In genomic region chr6:108968746-108969316, GRCh38 we compare ENCODE assay signal across 25 cellular contexts.
A peak's percentile ranks its signal among the peaks of the same experiment; 100 is the strongest.
DNase-seq lines count a peak whose midpoint lies in the region; ATAC-seq and TF ChIP-seq lines count a peak whose summit lies in the region.
"Had no signal": no experiment of that assay in that cellular context is flagged by ENCODE, and none has a peak within 500 bp of the region (broad histone marks: within the 10 kb centered on the region; RNA-seq: fewer than 3 reads in every experiment).

No MANE protein-coding gene starts in this region.

- no peak overlapping the region for H3K27ac ChIP-seq in naive thymus-derived CD4-positive, alpha-beta T cell (ENCODE audit: low read depth, low read length)
- H3K27ac ChIP-seq in substantia nigra (ENCODE audit: low read depth, low read length, poor library complexity, severe bottlenecking): no peak overlapping the region
- H3K27ac ChIP-seq in endodermal cell (ENCODE audit: low read depth, low read length): no peak overlapping the region
- H3K27ac ChIP-seq: colonic mucosa, lower lobe of right lung, transverse colon had no signal

- peaks cover 0 to 6% (median 0%) of the 10 kb centered on the region in 5 donors for H3K27me3 Mint-ChIP-seq in naive thymus-derived CD4-positive, alpha-beta T cell
- no peaks in the 10 kb centered on the region for H3K27me3 Mint-ChIP-seq in endodermal cell (ENCODE audit: insufficient read depth)
- H3K27me3 Mint-ChIP-seq: activated CD4-positive, alpha-beta T cell treated with anti-CD3 and anti-CD28 coated beads, Interleukin-2, amount 10 ng/mL, durations not matched to agents 24 days and 14 days; effector memory CD8-positive, alpha-beta T cell; T-cell had no signal

- WGBS in endodermal cell (ENCODE audit: insufficient coverage in 1 of 2, insufficient read length in 1 of 2), 2 experiments: 91 to 95% methylated on average over 6 to 7 of the region's 7 CpGs

- ATAC-seq in naive thymus-derived CD4-positive, alpha-beta T cell: peak; percentile 32
- ATAC-seq: effector memory CD8-positive, alpha-beta T cell; esophagus mucosa; mucosa of descending colon; T-cell had no signal

- no peak for TF ChIP-seq CTCF in endodermal cell (conservative IDR thresholded peaks at IDR 0.05)

- H3K4me3 ChIP-seq in naive thymus-derived CD4-positive, alpha-beta T cell (ENCODE audit: low read length): no peak overlapping the region
- no peak overlapping the region for H3K4me3 ChIP-seq in endodermal cell (ENCODE audit: low read length)
- H3K4me3 ChIP-seq: colonic mucosa, lower lobe of right lung, mucosa of descending colon, stomach, transverse colon had no signal

- H3K4me1 Mint-ChIP-seq in naive thymus-derived CD4-positive, alpha-beta T cell: peaks cover 0 to 21% (median 6%) of the 10 kb centered on the region in 7 donors
- peaks cover 30% of the 10 kb centered on the region for H3K4me1 Mint-ChIP-seq in endodermal cell

- no peak overlapping the region for H3K27ac Mint-ChIP-seq in naive thymus-derived CD4-positive, alpha-beta T cell
- no peak overlapping the region for H3K27ac Mint-ChIP-seq in endodermal cell
- H3K27ac Mint-ChIP-seq: activated CD4-positive, alpha-beta T cell treated with anti-CD3 and anti-CD28 coated beads, Interleukin-2, amount 10 ng/mL, durations not matched to agents 24 days and 14 days; effector memory CD8-positive, alpha-beta T cell; T-cell had no signal

- no peak overlapping the region for H3K9ac ChIP-seq in endodermal cell (ENCODE audit: extremely low read depth, low read length, poor library complexity, severe bottlenecking)

- no peaks in the 10 kb centered on the region for H3K4me1 ChIP-seq in naive thymus-derived CD4-positive, alpha-beta T cell (ENCODE audit: control insufficient read depth in 2 of 2, insufficient read depth in 2 of 2, low read length in 2 of 2)
- H3K4me1 ChIP-seq in endodermal cell (ENCODE audit: control insufficient read depth, insufficient read depth, low read length): peaks cover 5% of the 10 kb centered on the region

- in situ Hi-C loops in ACHN (cut with HindIII; ENCODE audit: low pct_ligation_motif_present, low pct_unique_long_range_greater_than_20kb, low sequenced_read_pairs): no loop called here

- H3K9me3 ChIP-seq in naive thymus-derived CD4-positive, alpha-beta T cell (ENCODE audit: control insufficient read depth in 2 of 3, low read length in 3 of 3): no peaks in the 10 kb centered on the region
- H3K9me3 ChIP-seq in endodermal cell (ENCODE audit: control insufficient read depth, low read length): no peaks in the 10 kb centered on the region
- H3K9me3 ChIP-seq: colonic mucosa, lower lobe of right lung, mucosa of descending colon, stomach, transverse colon had no signal

- POLR2A ChIA-PET in naive thymus-derived CD4-positive, alpha-beta T cell (lab: Charles Lee): interaction anchor here (0.6 kb wide), 1 partner anchor 41 kb away, joined by 3 read pairs; no protein-coding TSS in a partner anchor

- intact Hi-C loops in naive thymus-derived CD4-positive, alpha-beta T cell (cut with micrococcal nuclease): no loop called here

- peaks cover 0 to 18% (median 11%) of the 10 kb centered on the region in 5 donors for H3K36me3 Mint-ChIP-seq in naive thymus-derived CD4-positive, alpha-beta T cell
- H3K36me3 Mint-ChIP-seq in endodermal cell (ENCODE audit: low read depth): peaks cover 2% of the 10 kb centered on the region

- no peaks in the 10 kb centered on the region for H3K36me3 ChIP-seq in naive thymus-derived CD4-positive, alpha-beta T cell (ENCODE audit: control insufficient read depth in 2 of 3, insufficient read depth in 3 of 3, low read length in 3 of 3)
- H3K36me3 ChIP-seq in endodermal cell (ENCODE audit: control insufficient read depth, insufficient read depth, low read length): no peaks in the 10 kb centered on the region
- H3K36me3 ChIP-seq: colonic mucosa, lower lobe of right lung, stomach, transverse colon had no signal

- peak; percentile 42 for DNase-seq in CD1c-positive myeloid dendritic cell (ENCODE audit: extremely low spot score)
- DNase-seq in Kasumi-1 (lab: John Stamatoyannopoulos, UW): peak; percentile 69 to 79
- DNase-seq in SIG-M5 treated with dmso at 0.1 percent for 504 hours (lab: John Stamatoyannopoulos, UW; ENCODE audit: unreplicated experiment): peak; percentile 86
- no peak for DNase-seq in naive thymus-derived CD4-positive, alpha-beta T cell
- DNase-seq in substantia nigra (lab: John Stamatoyannopoulos, UW): no peak
- DNase-seq in T1000 (lab: John Stamatoyannopoulos, UW): no peak
- DNase-seq in endodermal cell: no peak
- DNase-seq in ACHN: no peak
- DNase-seq: activated CD4-positive, alpha-beta T cell treated with anti-CD3 and anti-CD28 coated beads, Interleukin-2, amount 10 ng/mL, durations not matched to agents 24 days and 14 days; activated naive CD4-positive, alpha-beta T cell treated with Interleukin-2 at 50 U/mL for 16 hours; activated T-cell treated with anti-CD3 and anti-CD28 coated beads, Interleukin-2, amount 50 U/mL, for 48 hours; colonic mucosa; effector memory CD8-positive, alpha-beta T cell; foreskin melanocyte; Karpas-422; lower lobe of right lung; mucosa of descending colon; NCI-H1092 treated with DMSO at 0.1 percent for 48 hours; NCI-H187 treated with DMSO at 0.1 percent for 48 hours; NCI-H526 treated with DMSO at 0.1 percent for 48 hours; stomach; T-cell; transverse colon had no signal

- no peaks in the 10 kb centered on the region for H3K9me3 Mint-ChIP-seq in naive thymus-derived CD4-positive, alpha-beta T cell
- no peaks in the 10 kb centered on the region for H3K9me3 Mint-ChIP-seq in endodermal cell
- H3K9me3 Mint-ChIP-seq: activated CD4-positive, alpha-beta T cell treated with anti-CD3 and anti-CD28 coated beads, Interleukin-2, amount 10 ng/mL, durations not matched to agents 24 days and 14 days; effector memory CD8-positive, alpha-beta T cell; neural crest cell; T-cell had no signal

- no peak overlapping the region for H3K4me3 Mint-ChIP-seq in naive thymus-derived CD4-positive, alpha-beta T cell
- no peak overlapping the region for H3K4me3 Mint-ChIP-seq in endodermal cell
- H3K4me3 Mint-ChIP-seq: activated CD4-positive, alpha-beta T cell treated with anti-CD3 and anti-CD28 coated beads, Interleukin-2, amount 10 ng/mL, durations not matched to agents 24 days and 14 days; effector memory CD8-positive, alpha-beta T cell; neural crest cell; T-cell had no signal

- CTCF ChIA-PET in naive thymus-derived CD4-positive, alpha-beta T cell (lab: Charles Lee): no interaction called here

- no peaks in the 10 kb centered on the region for H3K27me3 ChIP-seq in naive thymus-derived CD4-positive, alpha-beta T cell (ENCODE audit: control insufficient read depth in 2 of 2, insufficient read depth in 2 of 2, low read length in 2 of 2)
- H3K27me3 ChIP-seq in endodermal cell (ENCODE audit: control insufficient read depth, insufficient read depth, low read length, poor library complexity, severe bottlenecking): no peaks in the 10 kb centered on the region
- H3K27me3 ChIP-seq: colonic mucosa, stomach, transverse colon had no signal

Comparison
In these comparisons a context has a peak if more than half of its experiments do, and no peak if none do; other contexts are left out.
1. DNase-seq: peak in CD1c-positive myeloid dendritic cell (single experiment), Kasumi-1 (2 of 2) and SIG-M5 treated with dmso at 0.1 percent for 504 hours (single experiment); none in naive thymus-derived CD4-positive, alpha-beta T cell (0 of 9), substantia nigra (0 of 49), T1000 (single experiment), endodermal cell (single experiment) and ACHN (single experiment).